1 cellular context compared by ENCODE assay signal in genomic region chr10:86655596-86655995, GRCh38.
TF ChIP-seq lines count a peak whose summit lies in the region.

No MANE protein-coding gene starts in this region.

TF ChIP-seq in WTC11, 78 proteins besides CTCF, POLR2A, EP300 and RAD21 (continued from another document):
- TF ChIP-seq, protein P1, sequence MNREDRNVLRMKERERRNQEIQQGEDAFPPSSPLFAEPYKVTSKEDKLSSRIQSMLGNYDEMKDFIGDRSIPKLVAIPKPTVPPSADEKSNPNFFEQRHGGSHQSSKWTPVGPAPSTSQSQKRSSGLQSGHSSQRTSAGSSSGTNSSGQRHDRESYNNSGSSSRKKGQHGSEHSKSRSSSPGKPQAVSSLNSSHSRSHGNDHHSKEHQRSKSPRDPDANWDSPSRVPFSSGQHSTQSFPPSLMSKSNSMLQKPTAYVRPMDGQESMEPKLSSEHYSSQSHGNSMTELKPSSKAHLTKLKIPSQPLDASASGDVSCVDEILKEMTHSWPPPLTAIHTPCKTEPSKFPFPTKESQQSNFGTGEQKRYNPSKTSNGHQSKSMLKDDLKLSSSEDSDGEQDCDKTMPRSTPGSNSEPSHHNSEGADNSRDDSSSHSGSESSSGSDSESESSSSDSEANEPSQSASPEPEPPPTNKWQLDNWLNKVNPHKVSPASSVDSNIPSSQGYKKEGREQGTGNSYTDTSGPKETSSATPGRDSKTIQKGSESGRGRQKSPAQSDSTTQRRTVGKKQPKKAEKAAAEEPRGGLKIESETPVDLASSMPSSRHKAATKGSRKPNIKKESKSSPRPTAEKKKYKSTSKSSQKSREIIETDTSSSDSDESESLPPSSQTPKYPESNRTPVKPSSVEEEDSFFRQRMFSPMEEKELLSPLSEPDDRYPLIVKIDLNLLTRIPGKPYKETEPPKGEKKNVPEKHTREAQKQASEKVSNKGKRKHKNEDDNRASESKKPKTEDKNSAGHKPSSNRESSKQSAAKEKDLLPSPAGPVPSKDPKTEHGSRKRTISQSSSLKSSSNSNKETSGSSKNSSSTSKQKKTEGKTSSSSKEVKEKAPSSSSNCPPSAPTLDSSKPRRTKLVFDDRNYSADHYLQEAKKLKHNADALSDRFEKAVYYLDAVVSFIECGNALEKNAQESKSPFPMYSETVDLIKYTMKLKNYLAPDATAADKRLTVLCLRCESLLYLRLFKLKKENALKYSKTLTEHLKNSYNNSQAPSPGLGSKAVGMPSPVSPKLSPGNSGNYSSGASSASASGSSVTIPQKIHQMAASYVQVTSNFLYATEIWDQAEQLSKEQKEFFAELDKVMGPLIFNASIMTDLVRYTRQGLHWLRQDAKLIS (CRISPR knock-in tag; IDR thresholded peaks at IDR 0.05; ENCODE audit: borderline replicate concordance) = no peak
- TF ChIP-seq USF1 (CRISPR knock-in tag; IDR thresholded peaks at IDR 0.05) (no peak), ZNF423 (CRISPR knock-in tag; IDR thresholded peaks at IDR 0.05) (no peak), PRDM15 (CRISPR knock-in tag; IDR thresholded peaks at IDR 0.05) (no peak), KAT7 (CRISPR knock-in tag; IDR thresholded peaks at IDR 0.05; ENCODE audit: borderline replicate concordance) (no peak)
- TF ChIP-seq, protein P2, sequence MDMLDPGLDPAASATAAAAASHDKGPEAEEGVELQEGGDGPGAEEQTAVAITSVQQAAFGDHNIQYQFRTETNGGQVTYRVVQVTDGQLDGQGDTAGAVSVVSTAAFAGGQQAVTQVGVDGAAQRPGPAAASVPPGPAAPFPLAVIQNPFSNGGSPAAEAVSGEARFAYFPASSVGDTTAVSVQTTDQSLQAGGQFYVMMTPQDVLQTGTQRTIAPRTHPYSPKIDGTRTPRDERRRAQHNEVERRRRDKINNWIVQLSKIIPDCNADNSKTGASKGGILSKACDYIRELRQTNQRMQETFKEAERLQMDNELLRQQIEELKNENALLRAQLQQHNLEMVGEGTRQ (CRISPR knock-in tag; IDR thresholded peaks at IDR 0.05) = no peak
